Comparison of ENCODE assay signal across 18 cellular contexts in the genomic region with DNA sequence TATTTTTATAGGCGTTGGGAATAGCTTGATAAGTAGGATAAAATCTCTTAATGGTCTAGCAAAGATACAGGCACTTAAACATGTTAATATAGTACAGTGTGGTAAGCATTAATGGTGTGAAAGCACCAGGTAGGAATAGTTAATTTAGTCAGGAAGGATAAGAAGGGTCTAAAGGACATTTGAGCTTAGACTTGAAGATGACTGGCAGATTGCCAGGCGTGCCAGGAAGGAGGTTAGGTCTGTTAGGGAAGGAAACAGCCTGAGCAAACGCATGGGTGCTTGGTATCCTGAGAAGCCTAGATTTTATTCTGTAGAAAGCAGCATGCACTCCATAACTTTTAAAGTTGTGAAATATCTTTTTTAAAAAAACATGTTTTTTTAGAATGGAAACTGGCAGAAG. TPM values are rescaled to one million over a fixed set of nuclear protein-coding genes. Genes with fewer than 3 reads are reported as not detected.
DNase-seq lines count a peak whose midpoint lies in the region; ATAC-seq and TF ChIP-seq lines count a peak whose summit lies in the region.
"Had no signal": no experiment of that assay in that cellular context is flagged by ENCODE, and none has a peak within 500 bp of the region (broad histone marks: within the 10 kb centered on the region; RNA-seq: fewer than 3 reads in every experiment).

No MANE protein-coding gene starts in this region.

- ATAC-seq in activated T-cell treated with anti-CD3 and anti-CD28 coated beads, Interleukin-2, amount 50 U/mL, for 72 hours (replicated peaks in 1 of 2), result no peak
- ATAC-seq: HepG2, T-helper 17 cell had no signal

- BruUV-seq in OCI-LY7 (replicated peaks; lab: Mats Ljungman, UMichigan), result TSS peak; percentile 4

- TF ChIP-seq CTCF in OCI-LY7 (conservative IDR thresholded peaks at IDR 0.05; ENCODE audit: low read length) (no peak), thyroid gland (IDR thresholded peaks at IDR 0.05) (no peak)

- no peak overlapping the region for H2AFZ ChIP-seq in OCI-LY7 (ENCODE audit: low read length)

- no peak for DNase-seq in activated T-cell treated with anti-CD3 and anti-CD28 coated beads, Interleukin-2, amount 50 U/mL, for 72 hours
- no peak for DNase-seq in activated T-cell treated with anti-CD3 and anti-CD28 coated beads for 4 hours
- no peak for DNase-seq in OCI-LY7 (ENCODE audit: low spot score)
- peak; percentile 10 to 41 for DNase-seq in erythroblast (lab: John Stamatoyannopoulos, UW)
- peak; percentile 39 for DNase-seq in thyroid gland
- no peak for DNase-seq in KBM-7
- DNase-seq in COLO829 (ENCODE audit: low spot score), result no peak
- DNase-seq: activated CD4-positive, alpha-beta T cell treated with anti-CD3 and anti-CD28 coated beads, Interleukin-2, amount 50 U/mL, for 1 hour; activated naive CD8-positive, alpha-beta T cell treated with anti-CD3 and anti-CD28 coated beads for 36 hours; head of caudate nucleus; kidney glomerular epithelial cell; NCI-H1105; NCI-H526; T-helper 17 cell had no signal

- in situ Hi-C loops in KBM-7 (cut with MboI; ENCODE audit: low pct_unique_long_range_greater_than_20kb, low sequenced_read_pairs), result no loop called here

- POLR2A ChIA-PET in OCI-LY7 (lab: Charles Lee), result interaction anchor here (0.6 to 2.1 kb wide), 5 partner anchors 10 to 884 kb away, joined by 3 to 10 read pairs (median 4); partner anchors contain the start of gene SEC62

- H3K4me1 Mint-ChIP-seq in activated T-cell treated with anti-CD3 and anti-CD28 coated beads, Interleukin-2, amount 50 U/mL, for 72 hours (ENCODE audit: low read depth), result peaks cover 10% of the 10 kb centered on the region

- no peaks in the 10 kb centered on the region for H3K9me3 Mint-ChIP-seq in activated T-cell treated with anti-CD3 and anti-CD28 coated beads, Interleukin-2, amount 50 U/mL, for 72 hours
- H3K9me3 Mint-ChIP-seq: activated naive CD8-positive, alpha-beta T cell treated with anti-CD3 and anti-CD28 coated beads for 36 hours had no signal

- H3K4me1 ChIP-seq in OCI-LY7 (ENCODE audit: insufficient read depth, low read length, poor library complexity, severe bottlenecking) (peaks cover 23% of the 10 kb centered on the region), thyroid gland (no peaks in the 10 kb centered on the region)

- peaks cover 100% of the 10 kb centered on the region for H3K36me3 ChIP-seq in OCI-LY7 (ENCODE audit: insufficient read depth, low read length)
- H3K36me3 ChIP-seq in thyroid gland, result peaks cover 65 to 73% of the 10 kb centered on the region in 2 donors

- H3K4me2 ChIP-seq in OCI-LY7 (ENCODE audit: low read length), result no peak overlapping the region

- peaks cover 64% of the 10 kb centered on the region for H3K79me2 ChIP-seq in OCI-LY7 (ENCODE audit: insufficient read depth, low read depth, low read length)

- peak overlapping the region; percentile 86 for H3K27ac Mint-ChIP-seq in activated T-cell treated with anti-CD3 and anti-CD28 coated beads, Interleukin-2, amount 50 U/mL, for 72 hours
- H3K27ac Mint-ChIP-seq: T-helper 17 cell had no signal

- H4K20me1 ChIP-seq in OCI-LY7 (ENCODE audit: insufficient read depth, low read length), result no peaks in the 10 kb centered on the region

- no peaks in the 10 kb centered on the region for H3K9me2 ChIP-seq in OCI-LY7 (ENCODE audit: insufficient read depth, low read length)

- WGBS in thyroid gland, 2 donors, result 64 to 75% methylated on average over 3 of the region's 3 CpGs

- no peaks in the 10 kb centered on the region for H3K27me3 ChIP-seq in thyroid gland

- H3K4me3 ChIP-seq in OCI-LY7 (ENCODE audit: low read depth, low read length, poor library complexity, severe bottlenecking) (no peak overlapping the region), thyroid gland (replicated peaks in 1 of 3) (no peak overlapping the region)

- intact Hi-C loops in OCI-LY7 (cut with micrococcal nuclease; ENCODE audit: unreplicated experiment), result no loop called here
- intact Hi-C loops in thyroid gland (cut with DNase I), result no loop called here

- CTCF ChIA-PET in OCI-LY7 (lab: Charles Lee; ENCODE audit: unreplicated experiment), result no interaction called here

- H3K27me3 Mint-ChIP-seq in activated T-cell treated with anti-CD3 and anti-CD28 coated beads, Interleukin-2, amount 50 U/mL, for 72 hours (ENCODE audit: low read depth), result no peaks in the 10 kb centered on the region
- H3K27me3 Mint-ChIP-seq: activated naive CD8-positive, alpha-beta T cell treated with anti-CD3 and anti-CD28 coated beads for 36 hours; T-helper 17 cell had no signal

- TF ChIP-seq POLR2A in erythroblast (IDR thresholded peaks at IDR 0.05; ENCODE audit: low read length), result no peak
- no peak for TF ChIP-seq POLR2A in thyroid gland (IDR thresholded peaks at IDR 0.05)

- H3K4me3 Mint-ChIP-seq in activated T-cell treated with anti-CD3 and anti-CD28 coated beads, Interleukin-2, amount 50 U/mL, for 72 hours, result no peak overlapping the region
- H3K4me3 Mint-ChIP-seq: activated naive CD8-positive, alpha-beta T cell treated with anti-CD3 and anti-CD28 coated beads for 36 hours; T-helper 17 cell had no signal

- H3K9me3 ChIP-seq in OCI-LY7 (ENCODE audit: low read length) (peaks cover 9% of the 10 kb centered on the region; the same call in 1 of the 2 replicates), thyroid gland (no peaks in the 10 kb centered on the region)

- no peak overlapping the region for H3K27ac ChIP-seq in OCI-LY7 (ENCODE audit: low read depth, low read length, poor library complexity, severe bottlenecking)
- H3K27ac ChIP-seq in thyroid gland, result no peak overlapping the region
- H3K27ac ChIP-seq: C4-2B, RWPE1, VCaP had no signal

- H3K36me3 Mint-ChIP-seq in activated T-cell treated with anti-CD3 and anti-CD28 coated beads, Interleukin-2, amount 50 U/mL, for 72 hours (ENCODE audit: insufficient read depth in 2 of 2), result peaks cover 11 to 41% of the 10 kb centered on the region in 2 donors

RNA-seq across cellular contexts. Expression of gene SEC62, which starts 17.7 kb away (rescaled TPM):
- total RNA-seq in activated T-cell treated with anti-CD3 and anti-CD28 coated beads, Interleukin-2, amount 50 U/mL, for 72 hours, result 100 to 1,000 TPM in 1 of 2 donors, 10 to 100 TPM in 1; 90.6 to 100 TPM
- 64.5 and 77.4 TPM in 2 replicates for total RNA-seq in OCI-LY7 (2014; rRNA removed; shearing (Covaris generic))
- 163 and 176 TPM in 2 replicates for total RNA-seq in OCI-LY7 (2022)
- 100 to 1,000 TPM in 2 of 4 donors, 10 to 100 TPM in 2; 90.9 to 124 (median 104) TPM for total RNA-seq in thyroid gland

RNA-seq across cellular contexts. Expression of gene GPR160, which starts 53.5 kb away (rescaled TPM):
- 10 to 100 TPM; 13.3 to 14.4 TPM for total RNA-seq in activated T-cell treated with anti-CD3 and anti-CD28 coated beads, Interleukin-2, amount 50 U/mL, for 72 hours
- 90.5 and 108 TPM in 2 replicates for total RNA-seq in OCI-LY7 (2014; rRNA removed; shearing (Covaris generic))
- total RNA-seq in OCI-LY7 (2022) (115 and 117 TPM in 2 replicates), thyroid gland (10 to 100 TPM in 2 of 4 donors, 1 to 10 TPM in 2; 9.3 to 17.5 (median 10.1) TPM)

Comparison
In these comparisons a context has a peak if more than half of its experiments do, and no peak if none do; other contexts are left out.
1. DNase-seq: peak in erythroblast (2 of 2) and thyroid gland (2 of 2); none in activated T-cell treated with anti-CD3 and anti-CD28 coated beads, Interleukin-2, amount 50 U/mL, for 72 hours (0 of 2), activated T-cell treated with anti-CD3 and anti-CD28 coated beads for 4 hours (single experiment), OCI-LY7 (single experiment), KBM-7 (single experiment) and COLO829 (single experiment).
2. RNA of gene GPR160, which starts 53.5 kb away (total RNA-seq): 90.5 to 117 TPM in OCI-LY7; 13.3 to 14.4 TPM in activated T-cell treated with anti-CD3 and anti-CD28 coated beads, Interleukin-2, amount 50 U/mL, for 72 hours and 9.3 to 17.5 TPM in thyroid gland; every median in the first group is over 4 times any median in the second.